30 cellular contexts compared by ENCODE assay signal in the genomic region with DNA sequence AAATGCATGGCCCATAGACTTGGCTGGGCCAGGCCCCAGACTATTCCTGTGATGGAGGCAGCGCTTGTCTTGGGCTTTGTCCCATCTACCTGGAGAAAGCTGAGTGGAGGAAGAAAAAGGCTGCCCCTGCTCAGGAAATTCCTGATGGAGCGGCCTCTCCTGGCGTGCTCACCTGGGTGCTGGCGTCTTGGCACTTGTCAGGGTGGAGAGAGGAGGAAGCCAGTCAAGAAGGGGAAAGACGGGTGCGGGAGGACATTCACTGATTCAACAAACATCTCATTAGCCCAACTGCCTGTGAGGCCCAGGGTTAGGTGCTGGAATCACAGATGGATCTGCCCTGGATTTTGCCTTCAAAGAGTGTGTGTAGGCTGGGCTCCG. TPM values are rescaled to one million over a fixed set of nuclear protein-coding genes. Genes with fewer than 3 reads are reported as not detected.
A peak's percentile ranks its signal among the peaks of the same experiment; 100 is the strongest.
DNase-seq lines count a peak whose midpoint lies in the region; ATAC-seq and TF ChIP-seq lines count a peak whose summit lies in the region.
"Had no signal": no experiment of that assay in that cellular context is flagged by ENCODE, and none has a peak within 500 bp of the region (broad histone marks: within the 10 kb centered on the region; RNA-seq: fewer than 3 reads in every experiment).

No MANE protein-coding gene starts in this region.

- intact Hi-C loops in breast epithelium (cut with DNase I; ENCODE audit: low total_unique reads) (no loop called here), mammary epithelial cell (cut with micrococcal nuclease) (no loop called here)

- no peak overlapping the region for H3K4me3 Mint-ChIP-seq in activated T-helper 17 cell treated with anti-CD3 and anti-CD28 coated beads, Interleukin-2, amount 50 U/mL, for 72 hours
- H3K4me3 Mint-ChIP-seq in memory B cell, result peak overlapping the region; percentile 43
- H3K4me3 Mint-ChIP-seq: activated CD8-positive, alpha-beta T cell treated with anti-CD3 and anti-CD28 coated beads, Interleukin-2, amount 10 ng/mL, durations not matched to agents 7 days and 5 days; activated naive CD4-positive, alpha-beta T cell treated with anti-CD3 and anti-CD28 coated beads, Interleukin-2, amount 50 U/mL, for 24 hours; CD4-positive, CD25-positive, alpha-beta regulatory T cell; immature natural killer cell; naive thymus-derived CD8-positive, alpha-beta T cell; stimulated activated effector memory CD8-positive, alpha-beta T cell treated with anti-CD3 and anti-CD28 coated beads, Interleukin-12 subunit alpha, Interleukin-12 subunit beta, amount 100 ng/mL, for 72 hours; T-helper 2 cell treated with Interferon-gamma antibody and Interleukin-4, amounts not matched to agents 5 μg/mL and 100 μg/mL, for 36 hours; type B pancreatic cell had no signal

- no peaks in the 10 kb centered on the region for H3K79me2 ChIP-seq in mammary epithelial cell (ENCODE audit: insufficient read depth, low read length)

- H3K9me3 ChIP-seq in breast epithelium, result no peaks in the 10 kb centered on the region
- H3K9me3 ChIP-seq in mammary epithelial cell (replicated peaks; ENCODE audit: insufficient read depth, low read length), result no peaks in the 10 kb centered on the region
- no peaks in the 10 kb centered on the region for H3K9me3 ChIP-seq in upper lobe of left lung

- no peak for ATAC-seq in activated T-helper 17 cell treated with anti-CD3 and anti-CD28 coated beads, Interleukin-2, amount 50 U/mL, for 72 hours (replicated peaks)
- ATAC-seq in memory B cell (ENCODE audit: low read depth) (no peak), upper lobe of left lung (ENCODE audit: low FRiP score in 2 of 2) (peak; percentile 12 to 50)
- ATAC-seq: activated CD8-positive, alpha-beta T cell treated with anti-CD3 and anti-CD28 coated beads, Interleukin-2, amount 10 ng/mL, durations not matched to agents 7 days and 5 days; K562; naive thymus-derived CD8-positive, alpha-beta T cell had no signal

- no peak for TF ChIP-seq CTCF in breast epithelium (IDR thresholded peaks at IDR 0.05)
- no peak for TF ChIP-seq CTCF in mammary epithelial cell (conservative IDR thresholded peaks at IDR 0.05 in 1 of 2, IDR thresholded peaks at IDR 0.05 in 1 of 2; ENCODE audit: extremely low read depth in 1 of 2, insufficient read depth in 1 of 2, low read depth in 1 of 2, low read length in 2 of 2)
- no peak for TF ChIP-seq CTCF in upper lobe of left lung (IDR thresholded peaks at IDR 0.05)

- dilution Hi-C loops in mammary epithelial cell (cut with HindIII; ENCODE audit: low sequenced_read_pairs), result no loop called here

- peaks cover 2% of the 10 kb centered on the region for H3K27me3 Mint-ChIP-seq in activated T-helper 17 cell treated with anti-CD3 and anti-CD28 coated beads, Interleukin-2, amount 50 U/mL, for 72 hours
- no peaks in the 10 kb centered on the region for H3K27me3 Mint-ChIP-seq in memory B cell

- no peaks in the 10 kb centered on the region for H3K4me1 ChIP-seq in breast epithelium
- H3K4me1 ChIP-seq in mammary epithelial cell (ENCODE audit: insufficient read depth, low read length), result no peaks in the 10 kb centered on the region
- H3K4me1 ChIP-seq in upper lobe of left lung, result peaks cover 0 to 27% (median 8%) of the 10 kb centered on the region in 4 donors

- in situ Hi-C loops in mammary epithelial cell (cut with MboI; ENCODE audit: low sequenced_read_pairs in 2 of 2), result no loop called here

- H3K27me3 ChIP-seq in breast epithelium (no peaks in the 10 kb centered on the region), mammary epithelial cell (ENCODE audit: insufficient read depth, low read length) (no peaks in the 10 kb centered on the region), upper lobe of left lung (no peaks in the 10 kb centered on the region)

- no peaks in the 10 kb centered on the region for H3K36me3 ChIP-seq in breast epithelium
- no peaks in the 10 kb centered on the region for H3K36me3 ChIP-seq in mammary epithelial cell (ENCODE audit: insufficient read depth, low read length)
- H3K36me3 ChIP-seq in upper lobe of left lung, result no peaks in the 10 kb centered on the region

- TF ChIP-seq POLR2A in breast epithelium (IDR thresholded peaks at IDR 0.05) (no peak), upper lobe of left lung (IDR thresholded peaks at IDR 0.05) (no peak)

- no peak for DNase-seq in breast epithelium (ENCODE audit: low spot score in 2 of 2)
- no peak for DNase-seq in mammary epithelial cell
- DNase-seq in memory B cell (ENCODE audit: low spot score in 2 of 2), result no peak
- DNase-seq in upper lobe of left lung, result peak in 1 of 2 donors; percentile 56
- no peak for DNase-seq in GM19240 (ENCODE audit: insufficient read length, low spot score)
- DNase-seq in iPS-NIHi7 (ENCODE audit: extremely low spot score), result no peak
- DNase-seq in islet precursor cell, result no peak
- DNase-seq: activated CD4-positive, alpha-beta T cell treated with anti-CD3 and anti-CD28 coated beads for 4 hours; activated CD8-positive, alpha-beta T cell treated with anti-CD3 and anti-CD28 coated beads, Interleukin-2, amount 10 ng/mL, durations not matched to agents 7 days and 5 days; amniotic stem cell; Calu3; CD4-positive, CD25-positive, alpha-beta regulatory T cell; effector memory CD4-positive, alpha-beta T cell; immature natural killer cell; NCI-H1105; NCI-H2029 treated with DMSO at 0.1 percent for 48 hours; NCI-H524 treated with DMSO at 0.1 percent for 48 hours; PC-9; SHP77 had no signal

- CTCF ChIA-PET in mammary epithelial cell (lab: Charles Lee; ENCODE audit: low non-redundant PET), result no interaction called here

- no peak overlapping the region for H3K9ac ChIP-seq in mammary epithelial cell (ENCODE audit: insufficient read depth, low read length)

- H3K36me3 Mint-ChIP-seq in activated T-helper 17 cell treated with anti-CD3 and anti-CD28 coated beads, Interleukin-2, amount 50 U/mL, for 72 hours (ENCODE audit: low read depth), result no peaks in the 10 kb centered on the region
- no peaks in the 10 kb centered on the region for H3K36me3 Mint-ChIP-seq in memory B cell
- H3K36me3 Mint-ChIP-seq: activated naive CD4-positive, alpha-beta T cell treated with anti-CD3 and anti-CD28 coated beads, Interleukin-2, amount 50 U/mL, for 24 hours; CD4-positive, CD25-positive, alpha-beta regulatory T cell; naive thymus-derived CD8-positive, alpha-beta T cell; type B pancreatic cell had no signal

- no peak overlapping the region for H3K4me2 ChIP-seq in mammary epithelial cell (ENCODE audit: insufficient read depth, low read depth, low read length)
- H3K4me2 ChIP-seq: PC-9 had no signal

- H3K4me3 ChIP-seq in breast epithelium, result no peak overlapping the region
- H3K4me3 ChIP-seq in mammary epithelial cell (replicated peaks in 1 of 3; ENCODE audit: insufficient read depth in 1 of 3, low read depth in 2 of 3, low read length in 3 of 3), result no peak overlapping the region
- H3K4me3 ChIP-seq in upper lobe of left lung, result no peak overlapping the region
- H3K4me3 ChIP-seq: K562, PC-9 had no signal

- H3K27ac Mint-ChIP-seq in activated T-helper 17 cell treated with anti-CD3 and anti-CD28 coated beads, Interleukin-2, amount 50 U/mL, for 72 hours, result peak overlapping the region; percentile 32
- H3K27ac Mint-ChIP-seq in memory B cell, result peak overlapping the region; percentile 2
- H3K27ac Mint-ChIP-seq: activated CD8-positive, alpha-beta T cell treated with anti-CD3 and anti-CD28 coated beads, Interleukin-2, amount 10 ng/mL, durations not matched to agents 7 days and 5 days; activated naive CD4-positive, alpha-beta T cell treated with anti-CD3 and anti-CD28 coated beads, Interleukin-2, amount 50 U/mL, for 24 hours; activated T-helper 2 cell treated with anti-CD3 and anti-CD28 coated beads, Interferon-gamma antibody, Interleukin-2, Interleukin-4, amounts not matched to agents 10 μg/mL and 5 μg/mL and 100 μg/mL, durations not matched to agents 14 hours and 24 hours and 36 hours; immature natural killer cell; naive thymus-derived CD8-positive, alpha-beta T cell; stimulated activated effector memory CD8-positive, alpha-beta T cell treated with anti-CD3 and anti-CD28 coated beads, Interleukin-12 subunit alpha, Interleukin-12 subunit beta, amount 100 ng/mL, for 72 hours; T-helper 2 cell treated with Interferon-gamma antibody and Interleukin-4, amounts not matched to agents 5 μg/mL and 100 μg/mL, for 36 hours; type B pancreatic cell had no signal

- no peak overlapping the region for H2AFZ ChIP-seq in mammary epithelial cell (ENCODE audit: low read depth, low read length)
- H2AFZ ChIP-seq: PC-9 had no signal

- no peaks in the 10 kb centered on the region for H4K20me1 ChIP-seq in mammary epithelial cell (ENCODE audit: insufficient read depth, low read length)

- no peak for TF ChIP-seq EP300 in upper lobe of left lung (IDR thresholded peaks at IDR 0.05)

- no peaks in the 10 kb centered on the region for H3K9me3 Mint-ChIP-seq in activated T-helper 17 cell treated with anti-CD3 and anti-CD28 coated beads, Interleukin-2, amount 50 U/mL, for 72 hours
- no peaks in the 10 kb centered on the region for H3K9me3 Mint-ChIP-seq in memory B cell
- H3K9me3 Mint-ChIP-seq: activated naive CD4-positive, alpha-beta T cell treated with anti-CD3 and anti-CD28 coated beads, Interleukin-2, amount 50 U/mL, for 24 hours; activated T-helper 2 cell treated with anti-CD3 and anti-CD28 coated beads, Interferon-gamma antibody, Interleukin-2, Interleukin-4, amounts not matched to agents 10 μg/mL and 5 μg/mL and 100 μg/mL, durations not matched to agents 14 hours and 24 hours and 36 hours; CD4-positive, CD25-positive, alpha-beta regulatory T cell; naive thymus-derived CD8-positive, alpha-beta T cell; stimulated activated effector memory CD8-positive, alpha-beta T cell treated with anti-CD3 and anti-CD28 coated beads, Interleukin-12 subunit alpha, Interleukin-12 subunit beta, amount 100 ng/mL, for 72 hours; T-helper 2 cell treated with Interferon-gamma antibody and Interleukin-4, amounts not matched to agents 5 μg/mL and 100 μg/mL, for 36 hours; type B pancreatic cell had no signal

- WGBS in mammary epithelial cell (ENCODE audit: low coverage, missing lambda C conversion rate), result 83% methylated on average over 5 of the region's 7 CpGs
- 71 to 77% methylated on average over 6 to 7 of the region's 7 CpGs for WGBS in upper lobe of left lung, 2 donors

- BruUV-seq in mammary epithelial cell (replicated peaks; lab: Mats Ljungman, UMichigan), result no TSS peak

- H3K27ac ChIP-seq in breast epithelium, result peak overlapping the region; percentile 68 to 74
- no peak overlapping the region for H3K27ac ChIP-seq in mammary epithelial cell (ENCODE audit: insufficient read depth, low read depth, low read length)
- peak overlapping the region in 3 of 4 donors; percentile 72 to 85 (median 77) for H3K27ac ChIP-seq in upper lobe of left lung
- H3K27ac ChIP-seq: 22Rv1, PC-9 had no signal

- H3K4me1 Mint-ChIP-seq in activated T-helper 17 cell treated with anti-CD3 and anti-CD28 coated beads, Interleukin-2, amount 50 U/mL, for 72 hours, result no peaks in the 10 kb centered on the region
- H3K4me1 Mint-ChIP-seq in memory B cell, result peaks cover 29% of the 10 kb centered on the region
- H3K4me1 Mint-ChIP-seq: activated naive CD4-positive, alpha-beta T cell treated with anti-CD3 and anti-CD28 coated beads, Interleukin-2, amount 50 U/mL, for 24 hours; CD4-positive, CD25-positive, alpha-beta regulatory T cell had no signal

RNA-seq across cellular contexts. Expression of gene ALPL, which starts 16.1 kb away (rescaled TPM):
- total RNA-seq in breast epithelium, result 10 to 100 TPM in 2 of 3 donors, 1 to 10 TPM in 1; 2.9 to 98.0 (median 17.4) TPM
- total RNA-seq in mammary epithelial cell, result not detected
- 0.09 TPM for polyA plus RNA-seq in mammary epithelial cell
- polyA minus RNA-seq in mammary epithelial cell, result not detected
- not detected for total RNA-seq in activated T-helper 17 cell treated with anti-CD3 and anti-CD28 coated beads, Interleukin-2, amount 50 U/mL, for 72 hours
- total RNA-seq in upper lobe of left lung, result 100 to 1,000 TPM in 4 of 6 donors, 10 to 100 TPM in 2; 72.3 to 327 (median 182) TPM
- total RNA-seq: activated CD8-positive, alpha-beta T cell treated with anti-CD3 and anti-CD28 coated beads, Interleukin-2, amount 10 ng/mL, durations not matched to agents 7 days and 5 days; activated T-helper 2 cell treated with anti-CD3 and anti-CD28 coated beads, Interferon-gamma antibody, Interleukin-2, Interleukin-4, amounts not matched to agents 10 μg/mL and 5 μg/mL and 100 μg/mL, durations not matched to agents 14 hours and 24 hours and 36 hours; bronchial epithelial cell; CD4-positive, CD25-positive, alpha-beta regulatory T cell; epithelial cell of proximal tubule; naive thymus-derived CD8-positive, alpha-beta T cell; PC-9 had no signal
- polyA plus RNA-seq: CD4-positive, CD25-positive, alpha-beta regulatory T cell; immature natural killer cell; naive thymus-derived CD8-positive, alpha-beta T cell had no signal

Comparison
In these comparisons a context has a peak if more than half of its experiments do, and no peak if none do; other contexts are left out.
1. ATAC-seq: peak in upper lobe of left lung (2 of 2); none in activated T-helper 17 cell treated with anti-CD3 and anti-CD28 coated beads, Interleukin-2, amount 50 U/mL, for 72 hours (single experiment) and memory B cell (single experiment).